ENCODE assay signal across 8 cellular contexts in genomic region chr2:43225093-43225787, GRCh38. TPM values are rescaled to one million over a fixed set of nuclear protein-coding genes. Genes with fewer than 3 reads are reported as not detected.
DNase-seq lines count a peak whose midpoint lies in the region; TF ChIP-seq lines count a peak whose summit lies in the region.

No MANE protein-coding gene starts in this region.

- H3K9me3 ChIP-seq in A673 (ENCODE audit: low read depth, low read length, poor library complexity, severe bottlenecking) (no peaks in the 10 kb centered on the region), iPS-20b (ENCODE audit: insufficient read depth, low read depth, low read length) (no peaks in the 10 kb centered on the region)

- CTCF ChIA-PET in A673 (lab: Charles Lee), result no interaction called here

- peak overlapping the region; percentile 98 for H3K4me3 ChIP-seq in A673 (ENCODE audit: low read depth, low read length, poor library complexity, severe bottlenecking)
- peak overlapping the region; percentile 90 for H3K4me3 ChIP-seq in iPS-20b (ENCODE audit: low read length)

- H3K4me1 ChIP-seq in A673 (ENCODE audit: insufficient read depth, low read length, poor library complexity, severe bottlenecking) (peaks cover 53% of the 10 kb centered on the region), iPS-20b (ENCODE audit: insufficient read depth, low read length) (peaks cover 26% of the 10 kb centered on the region)

- POLR2A ChIA-PET in A673 (lab: Charles Lee; ENCODE audit: low non-redundant PET), result no interaction called here

- BruUV-seq in A673 (replicated peaks; lab: Mats Ljungman, UMichigan), result TSS peak; percentile 26

- peak overlapping the region; percentile 94 for H3K9ac ChIP-seq in iPS-20b (ENCODE audit: low read depth, low read length)

- H3K36me3 ChIP-seq in A673 (ENCODE audit: insufficient read depth, low read length, poor library complexity, severe bottlenecking), result peaks cover 19% of the 10 kb centered on the region
- H3K36me3 ChIP-seq in iPS-20b (ENCODE audit: insufficient read depth, low read depth, low read length), result peaks cover 38% of the 10 kb centered on the region

- H3K27me3 ChIP-seq in A673 (replicated peaks; ENCODE audit: insufficient read depth, low read depth, low read length, poor library complexity), result no peaks in the 10 kb centered on the region
- no peaks in the 10 kb centered on the region for H3K27me3 ChIP-seq in iPS-20b (ENCODE audit: insufficient read depth, low read length)

- intact Hi-C loops in A673 (cut with micrococcal nuclease; ENCODE audit: unreplicated experiment), result loop anchor here (5.0 to 10.0 kb wide), 3 partner anchors 183 to 370 kb away; no protein-coding TSS in a partner anchor

- DNase-seq in A673 (ENCODE audit: low spot score) (peak; percentile 48), HCEC 1CT (peak; percentile 67), T-helper 2 cell (peak; percentile 31 to 87 (median 56)), astrocyte of the hippocampus (ENCODE audit: low read depth, low spot score) (peak; percentile 86), NCI-H1930 (lab: John Stamatoyannopoulos, UW) (no peak), NCI-H146 (lab: John Stamatoyannopoulos, UW) (no peak)
- DNase-seq in stimulated activated CD4-positive, alpha-beta T cell treated with anti-CD3 and anti-CD28 coated beads, Interleukin-15, amount 100 ng/mL, for 1 hour (ENCODE audit: low read depth in 1 of 2, low spot score in 1 of 2), result peak; percentile 49 to 50

- peak overlapping the region; percentile 98 for H3K27ac ChIP-seq in A673 (ENCODE audit: low read depth, low read length, poor library complexity, severe bottlenecking)
- peak overlapping the region; percentile 85 for H3K27ac ChIP-seq in iPS-20b (ENCODE audit: low read length)

- no peak for TF ChIP-seq CTCF in A673 (conservative IDR thresholded peaks at IDR 0.05; ENCODE audit: low read depth, low read length)

RNA-seq across cellular contexts. Expression of gene ZFP36L2, which starts 1.2 kb away (rescaled TPM):
- 20.4 and 23.4 TPM in 2 replicates for total RNA-seq in A673 (2021)

Comparison
In these comparisons a context has a peak if more than half of its experiments do, and no peak if none do; other contexts are left out.
1. DNase-seq: peak in A673 (single experiment), HCEC 1CT (single experiment), T-helper 2 cell (5 of 5), astrocyte of the hippocampus (single experiment) and stimulated activated CD4-positive, alpha-beta T cell treated with anti-CD3 and anti-CD28 coated beads, Interleukin-15, amount 100 ng/mL, for 1 hour (2 of 2); none in NCI-H1930 (0 of 2) and NCI-H146 (single experiment).